Comparison of ENCODE assay signal across 31 cellular contexts in genomic region chr18:27061488-27062095, GRCh38.
"Had no signal": no experiment of that assay in that cellular context is flagged by ENCODE, and none has a peak within 500 bp of the region (broad histone marks: within the 10 kb centered on the region; RNA-seq: fewer than 3 reads in every experiment).

No MANE protein-coding gene starts in this region.

- H3K36me3 ChIP-seq: ascending aorta, cardiac muscle cell had no signal

- FAIRE-seq: bronchial epithelial cell, TTC549 had no signal

- DNase-seq: activated CD4-positive, alpha-beta memory T cell treated with anti-CD3 and anti-CD28 coated beads, Interleukin-2, amount 10 ng/mL, durations not matched to agents 7 days and 5 days; activated CD4-positive, alpha-beta T cell treated with anti-CD3 and anti-CD28 coated beads for 1 hour; activated CD4-positive, alpha-beta T cell treated with anti-CD3 and anti-CD28 coated beads for 36 hours; activated CD4-positive, alpha-beta T cell treated with anti-CD3 and anti-CD28 coated beads for 48 hours; activated CD4-positive, alpha-beta T cell treated with anti-CD3 and anti-CD28 coated beads, Interleukin-2, amount 10 ng/mL, durations not matched to agents 7 days and 5 days; activated CD4-positive, alpha-beta T cell treated with anti-CD3 and anti-CD28 coated beads, Interleukin-2, amount 50 U/mL, for 48 hours; activated CD4-positive, CD25-positive, alpha-beta regulatory T cell; activated CD8-positive, alpha-beta memory T cell treated with anti-CD3 and anti-CD28 coated beads for 24 hours; activated CD8-positive, alpha-beta memory T cell treated with anti-CD3 and anti-CD28 coated beads, Interleukin-2, amount 10 ng/mL, durations not matched to agents 7 days and 5 days; activated CD8-positive, alpha-beta memory T cell treated with anti-CD3 and anti-CD28 coated beads, Interleukin-2, amount 50 U/mL, for 48 hours; activated CD8-positive, alpha-beta T cell treated with anti-CD3 and anti-CD28 coated beads, Interleukin-2, amount 10 ng/mL, durations not matched to agents 7 days and 5 days; activated effector memory CD4-positive, alpha-beta T cell treated with Interleukin-2 at 50 U/mL for 16 hours; activated gamma-delta T cell; activated naive CD4-positive, alpha-beta T cell treated with anti-CD3 and anti-CD28 coated beads, Interleukin-2, amount 10 ng/mL, durations not matched to agents 7 days and 5 days; activated naive CD4-positive, alpha-beta T cell treated with Interleukin-2 at 50 U/mL for 16 hours; activated naive CD8-positive, alpha-beta T cell treated with anti-CD3 and anti-CD28 coated beads, Interleukin-2, amount 10 ng/mL, durations not matched to agents 7 days and 5 days; activated naive CD8-positive, alpha-beta T cell treated with anti-CD3 and anti-CD28 coated beads, Interleukin-2, amount 50 U/mL, for 24 hours; activated T-cell treated with anti-CD3 and anti-CD28 coated beads, Interleukin-2, amount 50 U/mL, for 24 hours; activated T-cell treated with anti-CD3 and anti-CD28 coated beads, Interleukin-2, amount 50 U/mL, for 48 hours; amygdala; anterior cingulate cortex; caudate nucleus; cerebellar nuclear complex; T-helper 2 cell; T-helper 9 cell had no signal

- H3K9me3 ChIP-seq: ascending aorta had no signal

- H3K27me3 ChIP-seq: ascending aorta, cardiac muscle cell had no signal

- H3K4me3 ChIP-seq: ascending aorta, cardiac muscle cell had no signal

- ATAC-seq: activated CD4-positive, alpha-beta T cell treated with anti-CD3 and anti-CD28 coated beads for 36 hours; activated CD4-positive, CD25-positive, alpha-beta regulatory T cell treated with anti-CD3 and anti-CD28 coated beads, Interleukin-2, amount 50 U/mL, for 24 hours; activated CD8-positive, alpha-beta memory T cell treated with anti-CD3 and anti-CD28 coated beads, Interleukin-2, amount 10 ng/mL, durations not matched to agents 7 days and 5 days; activated CD8-positive, alpha-beta T cell treated with anti-CD3 and anti-CD28 coated beads, Interleukin-2, amount 10 ng/mL, durations not matched to agents 7 days and 5 days; activated naive CD8-positive, alpha-beta T cell treated with anti-CD3 and anti-CD28 coated beads, Interleukin-2, amount 50 U/mL, for 24 hours had no signal

- H3K27ac ChIP-seq: ascending aorta, cardiac muscle cell, VCaP had no signal

- H3K4me1 ChIP-seq: ascending aorta had no signal
